17 cellular contexts compared by ENCODE assay signal in the genomic region with DNA sequence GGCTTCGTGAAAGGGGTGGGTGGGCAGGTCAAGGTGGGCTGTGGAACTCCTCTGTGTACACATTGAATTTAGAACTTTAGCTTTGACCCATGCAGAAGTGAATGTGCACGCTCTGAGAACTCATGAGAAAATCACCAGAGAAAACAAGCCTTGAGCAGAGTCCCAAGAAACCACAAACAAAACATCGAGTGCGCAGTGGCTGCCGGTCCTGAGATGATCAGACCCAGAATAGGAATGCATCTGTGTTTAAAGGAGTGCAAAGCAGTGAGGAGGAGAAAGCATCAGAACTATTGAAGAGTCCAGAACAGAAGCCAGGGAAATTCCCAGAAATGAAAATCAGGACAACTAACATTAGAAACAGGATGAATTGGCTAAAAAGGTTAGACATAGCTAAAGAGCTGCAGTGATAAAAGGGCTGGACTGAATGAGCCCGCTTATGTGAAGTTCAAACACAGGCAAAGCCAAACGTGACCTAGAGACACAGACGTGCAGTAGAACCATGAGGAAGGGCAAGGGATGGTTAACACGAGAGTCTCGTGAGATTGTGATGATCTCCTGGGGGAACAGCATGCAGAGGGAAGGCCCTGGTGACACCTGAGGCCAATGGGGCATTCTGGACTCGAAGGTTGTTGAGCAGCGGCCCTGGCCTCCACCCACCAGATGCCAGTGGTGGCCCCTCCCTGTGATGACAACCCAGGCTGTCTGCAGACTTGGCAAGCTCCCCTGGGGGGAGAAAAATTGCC. TPM values are rescaled to one million over a fixed set of nuclear protein-coding genes. Genes with fewer than 3 reads are reported as not detected.
A peak's percentile ranks its signal among the peaks of the same experiment; 100 is the strongest.
DNase-seq lines count a peak whose midpoint lies in the region; ATAC-seq, FAIRE-seq and TF ChIP-seq lines count a peak whose summit lies in the region.
"Had no signal": no experiment of that assay in that cellular context is flagged by ENCODE, and none has a peak within 500 bp of the region (broad histone marks: within the 10 kb centered on the region; RNA-seq: fewer than 3 reads in every experiment).

No MANE protein-coding gene starts in this region.

- H3K27me3 ChIP-seq in Karpas-422 (ENCODE audit: low read length) (peaks cover 11% of the 10 kb centered on the region; the same call in 1 of the 2 replicates), K562 (ENCODE audit: control insufficient read depth in 2 of 2, insufficient read depth in 2 of 2, low read length in 2 of 2) (no peaks in the 10 kb centered on the region)
- H3K27me3 ChIP-seq: BLaER1 had no signal

- H3K36me3 Mint-ChIP-seq in memory B cell, result peaks cover 15% of the 10 kb centered on the region

- H4K20me1 ChIP-seq in Karpas-422 (ENCODE audit: insufficient read depth, low read depth, low read length) (no peaks in the 10 kb centered on the region), K562 (replicated peaks; ENCODE audit: control insufficient read depth, insufficient read depth, low read length) (no peaks in the 10 kb centered on the region)
- H4K20me1 ChIP-seq: BLaER1 had no signal

- H3K27me3 Mint-ChIP-seq in memory B cell, result no peaks in the 10 kb centered on the region

- no peak for TF ChIP-seq EP300 in K562 (IDR thresholded peaks at IDR 0.05; ENCODE audit: low read length)

- no peak for TF ChIP-seq POLR2A in K562 (conservative IDR thresholded peaks at IDR 0.05)

- H3K27ac Mint-ChIP-seq in memory B cell, result peak overlapping the region; percentile 72

- H3K4me2 ChIP-seq in Karpas-422 (ENCODE audit: low read depth, low read length, poor library complexity, severe bottlenecking), result peak overlapping the region; percentile 13
- no peak overlapping the region for H3K4me2 ChIP-seq in K562 (ENCODE audit: insufficient read depth, low read length)
- H3K4me2 ChIP-seq: BLaER1 had no signal

- WGBS in K562 (ENCODE audit: insufficient coverage, low coverage, missing lambda C conversion rate), result 24% methylated on average over 9 of the region's 12 CpGs

- TF ChIP-seq CTCF in K562 (IDR thresholded peaks at IDR 0.05 in 2 of 3, conservative IDR thresholded peaks at IDR 0.05 in 1 of 3; ENCODE audit: insufficient read depth in 2 of 3, low read depth in 1 of 3, low read length in 3 of 3) (no peak), GM10248 (IDR thresholded peaks at IDR 0.05; ENCODE audit: control extremely low read depth, extremely low read depth, low read depth, missing control alignments) (no peak)

- H3K4me3 ChIP-seq in Karpas-422 (ENCODE audit: low read length), result peak overlapping the region; percentile 7; the same call in 1 of the 2 replicates
- no peak overlapping the region for H3K4me3 ChIP-seq in K562
- H3K4me3 ChIP-seq: BLaER1, HAP-1 had no signal

- H3K4me3 Mint-ChIP-seq in memory B cell, result peak overlapping the region; percentile 14

- H3K4me1 ChIP-seq in Karpas-422 (ENCODE audit: low read length) (peaks cover 12% of the 10 kb centered on the region), K562 (replicated peaks in 1 of 2; ENCODE audit: control insufficient read depth in 2 of 2, insufficient read depth in 2 of 2, low read length in 2 of 2) (no peaks in the 10 kb centered on the region; a peak in 1 of 5 replicates)
- H3K4me1 ChIP-seq: BLaER1, Caco-2, HAP-1 had no signal

- no peaks in the 10 kb centered on the region for H3K9me3 ChIP-seq in Karpas-422 (ENCODE audit: low read length)
- peaks cover 2% of the 10 kb centered on the region; the same call in 1 of the 2 replicates for H3K9me3 ChIP-seq in K562 (replicated peaks; ENCODE audit: control insufficient read depth, insufficient read depth, low read depth, low read length)
- H3K9me3 ChIP-seq: Caco-2 had no signal

- in situ Hi-C loops in K562 (cut with MboI), result no loop called here

- H3K9ac ChIP-seq in Karpas-422 (ENCODE audit: low read length), result peak overlapping the region; percentile 48
- no peak overlapping the region for H3K9ac ChIP-seq in K562 (ENCODE audit: insufficient read depth in 1 of 2, low read depth in 2 of 2, low read length in 2 of 2)
- H3K9ac ChIP-seq: BLaER1 had no signal

- POLR2A ChIA-PET in K562 (lab: Yijun Ruan, JAX) (interaction anchor here (1.0 to 1.2 kb wide), 2 partner anchors 16 to 17 kb away, joined by 3 read pairs; no protein-coding TSS in a partner anchor), GM10248 (lab: Yijun Ruan, JAX) (no interaction called here)

- FAIRE-seq in K562 (lab: Jason Lieb, UNC), result no peak
- FAIRE-seq: GM12891 had no signal

- no peaks in the 10 kb centered on the region for H3K9me1 ChIP-seq in K562 (ENCODE audit: control insufficient read depth, insufficient read depth, low read length)

- no TSS peak for BruUV-seq in K562 (replicated peaks; lab: Mats Ljungman, UMichigan)

- peaks cover 6% of the 10 kb centered on the region for H3K4me1 Mint-ChIP-seq in memory B cell
- H3K4me1 Mint-ChIP-seq: CD8-positive, alpha-beta memory T cell had no signal

- H3K27ac ChIP-seq in Karpas-422 (ENCODE audit: low read length), result 0 out of 2 replicates have a peak overlapping the region, but pooled peaks have one; percentile 35
- H3K27ac ChIP-seq in K562 (ENCODE audit: extremely low read depth, low read depth, low read length), result no peak overlapping the region
- H3K27ac ChIP-seq: 22Rv1, BLaER1, HL-60 had no signal

- no peaks in the 10 kb centered on the region for H3K36me3 ChIP-seq in Karpas-422 (ENCODE audit: insufficient read depth, low read length)
- no peaks in the 10 kb centered on the region for H3K36me3 ChIP-seq in K562 (ENCODE audit: control insufficient read depth, insufficient read depth, low read length)
- H3K36me3 ChIP-seq: HAP-1 had no signal

- CTCF ChIA-PET in K562 (lab: Yijun Ruan, JAX; ENCODE audit: low intra/inter-chr PET ratio) (no interaction called here), GM10248 (lab: Yijun Ruan, JAX) (interaction anchor here (1.3 to 1.4 kb wide), 2 partner anchors 17 to 28 kb away, joined by 3 read pairs; no protein-coding TSS in a partner anchor)

- H3K79me2 ChIP-seq in Karpas-422 (ENCODE audit: low read length) (no peaks in the 10 kb centered on the region), K562 (ENCODE audit: control insufficient read depth, insufficient read depth, low read length) (no peaks in the 10 kb centered on the region)

- ATAC-seq in K562 (no peak), memory B cell (ENCODE audit: low read depth) (peak; percentile 78), HG03439 (IDR thresholded peaks at IDR 0.05; ENCODE audit: unreplicated experiment) (no peak)

- intact Hi-C loops in K562 (cut with micrococcal nuclease), result no loop called here

- peak; percentile 26 for DNase-seq in DMS 273 (lab: John Stamatoyannopoulos, UW; ENCODE audit: unreplicated experiment)
- no peak for DNase-seq in DMS 273 treated with DMSO at 0.1 percent for 48 hours (lab: John Stamatoyannopoulos, UW)
- no peak for DNase-seq in Karpas-422
- DNase-seq in K562 (ENCODE audit: extremely low read depth in 1 of 4, low spot score in 3 of 4), result no peak
- DNase-seq in memory B cell (ENCODE audit: low spot score in 2 of 2), result no peak
- DNase-seq in GM10248 (ENCODE audit: extremely low spot score), result no peak
- no peak for DNase-seq in SIG-M5 (lab: John Stamatoyannopoulos, UW)
- DNase-seq: Caco-2; CD8-positive, alpha-beta memory T cell; DMS79; GOT3 had no signal

- no peaks in the 10 kb centered on the region for H3K9me2 ChIP-seq in Karpas-422 (replicated peaks; ENCODE audit: insufficient read depth, low read length)

- no peak for TF ChIP-seq RAD21 in K562 (CRISPR knock-in tag; conservative IDR thresholded peaks at IDR 0.05 in 1 of 2, IDR thresholded peaks at IDR 0.05 in 1 of 2)

- H2AFZ ChIP-seq in Karpas-422 (ENCODE audit: low read length) (peak overlapping the region; percentile 79), K562 (ENCODE audit: low read depth, low read length) (no peak overlapping the region)

- H3K9me3 Mint-ChIP-seq in memory B cell, result peaks cover 17% of the 10 kb centered on the region

RNA-seq across cellular contexts. Expression of a gene that starts 16.4 kb away (rescaled TPM):
- total RNA-seq in Karpas-422 (2014; rRNA removed; shearing (Covaris generic); ENCODE audit: low replicate concordance), result 128 and 186 TPM in 2 replicates
- total RNA-seq in K562 (2011; cell fraction: chromatin; rRNA removed; ENCODE audit: low replicate concordance), result 25.7 and 39.5 TPM in 2 replicates
- 17.0 and 20.5 TPM in 2 replicates for total RNA-seq in K562 (2011; cell fraction: nucleolus; rRNA removed)
- total RNA-seq in K562 (2011; cell fraction: nucleoplasm; rRNA removed), result 29.1 and 53.2 TPM in 2 replicates
- total RNA-seq in K562 (2014; rRNA removed), result 68.7 and 78.9 TPM in 2 replicates
- 85.5 and 87.5 TPM in 2 replicates for total RNA-seq in K562 (2014; rRNA removed; fragmentation: Illumina TruSeq; extraction: Trizol)
- total RNA-seq in K562 (2015; rRNA removed; fragmentation: Illumina TruSeq; extraction: Trizol), result 86.1 and 98.0 TPM in 2 replicates
- 132 and 139 TPM in 2 replicates for total RNA-seq in K562 (2021)
- polyA plus RNA-seq in K562 (2011; rRNA removed), result 105 and 124 TPM in 2 replicates
- polyA plus RNA-seq in K562 (2011; cell fraction: cytosol; rRNA removed), result 110 and 120 TPM in 2 replicates
- polyA plus RNA-seq in K562 (2011; cell fraction: nucleus; rRNA removed), result 47.8 and 53.9 TPM in 2 replicates
- 78.8 and 97.0 TPM in 2 replicates for polyA plus RNA-seq in K562 (2012)
- polyA plus RNA-seq in K562 (2014; fragmentation: Illumina TruSeq; extraction: Trizol), result 46.5 and 49.6 TPM in 2 replicates
- polyA plus RNA-seq in K562 (2014; fragmentation: Nextera tagmentation; extraction: Ambion mirVana), result 10 to 100 TPM; 27.0 to 51.2 TPM
- 92.3 and 98.7 TPM in 2 replicates for polyA plus RNA-seq in K562 (2014; rRNA removed)
- polyA minus RNA-seq in K562 (2011; rRNA and poly(A)+ RNA removed), result 41.9 and 67.5 TPM in 2 replicates
- polyA minus RNA-seq in K562 (2011; cell fraction: cytosol; rRNA and poly(A)+ RNA removed), result 50.7 and 54.0 TPM in 2 replicates
- 5.0 and 14.0 TPM in 2 replicates for polyA minus RNA-seq in K562 (2011; cell fraction: nucleus; rRNA and poly(A)+ RNA removed)

RNA-seq across cellular contexts. Expression of a gene that starts 29.5 kb away (rescaled TPM):
- 68.8 and 76.4 TPM in 2 replicates for total RNA-seq in Karpas-422 (2014; rRNA removed; shearing (Covaris generic); ENCODE audit: low replicate concordance)
- 107 and 110 TPM in 2 replicates for total RNA-seq in K562 (2011; cell fraction: chromatin; rRNA removed; ENCODE audit: low replicate concordance)
- total RNA-seq in K562 (2011; cell fraction: nucleolus; rRNA removed), result 70.8 and 75.5 TPM in 2 replicates
- 104 and 112 TPM in 2 replicates for total RNA-seq in K562 (2011; cell fraction: nucleoplasm; rRNA removed)
- total RNA-seq in K562 (2014; rRNA removed) (36.7 and 38.9 TPM in 2 replicates), K562 (2014; rRNA removed; fragmentation: Illumina TruSeq; extraction: Trizol) (21.1 and 24.5 TPM in 2 replicates), K562 (2015; rRNA removed; fragmentation: Illumina TruSeq; extraction: Trizol) (25.8 and 26.7 TPM in 2 replicates), K562 (2021) (28.4 and 28.8 TPM in 2 replicates)
- polyA plus RNA-seq in K562 (2011; rRNA removed) (24.7 and 28.7 TPM in 2 replicates), K562 (2014; fragmentation: Illumina TruSeq; extraction: Trizol) (26.0 and 28.2 TPM in 2 replicates), K562 (2014; fragmentation: Nextera tagmentation; extraction: Ambion mirVana) (1 to 10 TPM; 3.4 to 4.8 TPM), K562 (2014; rRNA removed) (36.1 and 41.9 TPM in 2 replicates)
- 17.9 and 18.9 TPM in 2 replicates for polyA plus RNA-seq in K562 (2011; cell fraction: cytosol; rRNA removed)
- polyA plus RNA-seq in K562 (2011; cell fraction: nucleus; rRNA removed), result 66.2 and 70.5 TPM in 2 replicates
- 17.3 and 24.4 TPM in 2 replicates for polyA plus RNA-seq in K562 (2012)
- polyA minus RNA-seq in K562 (2011; rRNA and poly(A)+ RNA removed), result 25.6 and 29.4 TPM in 2 replicates
- 6.5 and 7.3 TPM in 2 replicates for polyA minus RNA-seq in K562 (2011; cell fraction: cytosol; rRNA and poly(A)+ RNA removed)
- 46.0 and 59.9 TPM in 2 replicates for polyA minus RNA-seq in K562 (2011; cell fraction: nucleus; rRNA and poly(A)+ RNA removed)

RNA-seq across cellular contexts. Expression of a gene that starts 40.3 kb away (rescaled TPM):
- 11.4 and 21.3 TPM in 2 replicates for total RNA-seq in Karpas-422 (2014; rRNA removed; shearing (Covaris generic); ENCODE audit: low replicate concordance)
- total RNA-seq in K562 (2011; cell fraction: chromatin; rRNA removed; ENCODE audit: low replicate concordance), result not detected in 2 replicates
- total RNA-seq in K562 (2011; cell fraction: nucleolus; rRNA removed), result not detected in 2 replicates
- total RNA-seq in K562 (2011; cell fraction: nucleoplasm; rRNA removed), result not detected in 2 replicates
- total RNA-seq in K562 (2014; rRNA removed) (not detected in 2 replicates), K562 (2014; rRNA removed; fragmentation: Illumina TruSeq; extraction: Trizol) (not detected in 2 replicates), K562 (2015; rRNA removed; fragmentation: Illumina TruSeq; extraction: Trizol) (not detected in 2 replicates), K562 (2021) (not detected in 2 replicates)
- polyA plus RNA-seq in K562 (2011; rRNA removed) (not detected in 2 replicates), K562 (2014; fragmentation: Illumina TruSeq; extraction: Trizol) (not detected in 2 replicates), K562 (2014; fragmentation: Nextera tagmentation; extraction: Ambion mirVana) (under 1 TPM; 0.24 to 0.36 TPM), K562 (2014; rRNA removed) (not detected in 2 replicates)
- polyA plus RNA-seq in K562 (2011; cell fraction: cytosol; rRNA removed), result not detected in 2 replicates
- not detected in 2 replicates for polyA plus RNA-seq in K562 (2011; cell fraction: nucleus; rRNA removed)
- polyA plus RNA-seq in K562 (2012), result 0.91 and 1.2 TPM in 2 replicates
- not detected in 2 replicates for polyA minus RNA-seq in K562 (2011; rRNA and poly(A)+ RNA removed)
- not detected in 2 replicates for polyA minus RNA-seq in K562 (2011; cell fraction: cytosol; rRNA and poly(A)+ RNA removed)
- polyA minus RNA-seq in K562 (2011; cell fraction: nucleus; rRNA and poly(A)+ RNA removed), result not detected in 2 replicates

RNA-seq across cellular contexts. Expression of a gene that starts 53.3 kb away (rescaled TPM):
- 43.1 and 121 TPM in 2 replicates for total RNA-seq in Karpas-422 (2014; rRNA removed; shearing (Covaris generic); ENCODE audit: low replicate concordance)
- total RNA-seq in K562 (2011; cell fraction: chromatin; rRNA removed; ENCODE audit: low replicate concordance), result 7.5 and 14.8 TPM in 2 replicates
- 18.7 and 18.8 TPM in 2 replicates for total RNA-seq in K562 (2011; cell fraction: nucleolus; rRNA removed)
- total RNA-seq in K562 (2011; cell fraction: nucleoplasm; rRNA removed), result 9.4 and 11.6 TPM in 2 replicates
- total RNA-seq in K562 (2014; rRNA removed) (12.9 and 17.2 TPM in 2 replicates), K562 (2014; rRNA removed; fragmentation: Illumina TruSeq; extraction: Trizol) (1.1 and 1.9 TPM in 2 replicates), K562 (2015; rRNA removed; fragmentation: Illumina TruSeq; extraction: Trizol) (6.1 and 6.5 TPM in 2 replicates), K562 (2021) (17.2 and 17.5 TPM in 2 replicates)
- polyA plus RNA-seq in K562 (2011; rRNA removed) (5.3 and 5.6 TPM in 2 replicates), K562 (2014; fragmentation: Illumina TruSeq; extraction: Trizol) (3.3 and 8.6 TPM in 2 replicates), K562 (2014; fragmentation: Nextera tagmentation; extraction: Ambion mirVana) (under 1 TPM; 0.25 to 0.38 TPM), K562 (2014; rRNA removed) (12.7 and 17.7 TPM in 2 replicates)
- 8.8 and 27.2 TPM in 2 replicates for polyA plus RNA-seq in K562 (2011; cell fraction: cytosol; rRNA removed)
- 7.4 and 16.2 TPM in 2 replicates for polyA plus RNA-seq in K562 (2011; cell fraction: nucleus; rRNA removed)
- polyA plus RNA-seq in K562 (2012), result 9.1 and 10.4 TPM in 2 replicates
- polyA minus RNA-seq in K562 (2011; rRNA and poly(A)+ RNA removed), result 1.6 and 3.7 TPM in 2 replicates
- polyA minus RNA-seq in K562 (2011; cell fraction: cytosol; rRNA and poly(A)+ RNA removed), result 5.3 and 6.8 TPM in 2 replicates
- 3.9 and 4.6 TPM in 2 replicates for polyA minus RNA-seq in K562 (2011; cell fraction: nucleus; rRNA and poly(A)+ RNA removed)
